In the genomic region with DNA sequence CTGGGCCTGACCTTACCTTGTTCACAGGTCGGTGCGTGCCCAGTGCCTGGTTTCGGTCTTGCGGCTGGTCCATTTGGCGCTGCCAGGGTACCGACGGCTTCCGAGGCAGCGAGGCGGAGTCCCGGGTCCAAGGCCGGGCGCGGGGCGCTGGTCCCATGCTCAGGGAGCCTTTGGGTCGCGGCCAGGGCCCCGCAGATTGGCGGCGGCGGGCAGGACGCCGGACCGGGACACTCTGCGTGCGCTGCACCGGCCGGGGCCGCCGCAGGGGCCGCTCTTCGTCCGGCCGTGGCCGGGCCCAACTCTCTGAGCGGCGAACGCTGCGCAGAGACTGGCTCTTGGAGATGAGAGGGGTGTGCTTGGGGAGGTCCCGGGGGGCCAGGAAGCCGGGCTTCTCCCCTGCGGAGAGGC, we compare ENCODE assay signal across 9 cellular contexts. TPM values are rescaled to one million over a fixed set of nuclear protein-coding genes. Genes with fewer than 3 reads are reported as not detected.
DNase-seq lines count a peak whose midpoint lies in the region; ATAC-seq and TF ChIP-seq lines count a peak whose summit lies in the region.
"Had no signal": no experiment of that assay in that cellular context is flagged by ENCODE, and none has a peak within 500 bp of the region (broad histone marks: within the 10 kb centered on the region; RNA-seq: fewer than 3 reads in every experiment).

No MANE protein-coding gene starts in this region.

- TF ChIP-seq EP300 in upper lobe of left lung (IDR thresholded peaks at IDR 0.05) = no peak

- TF ChIP-seq CTCF in brain (conservative IDR thresholded peaks at IDR 0.05) (no peak), upper lobe of left lung (IDR thresholded peaks at IDR 0.05) (peak in 5 of 6 experiments; percentile 22 to 52 (median 35))

- POLR2A ChIA-PET in HEK293T (lab: Yijun Ruan, JAX) = interaction anchor here (1.7 kb wide), 1 partner anchor 33 kb away, joined by 10 read pairs; a partner anchor contains a TSS

- ATAC-seq in left colon (peak; percentile 21), upper lobe of left lung (ENCODE audit: low FRiP score in 2 of 2) (peak in 1 of 2 donors; percentile 14)

- peak in 1 of 2 donors; percentile 28 for DNase-seq in left colon
- DNase-seq in upper lobe of left lung = peak in 1 of 2 donors; percentile 89
- DNase-seq in HEK293T (ENCODE audit: extremely low spot score) = no peak
- DNase-seq in NCI-H524 (lab: John Stamatoyannopoulos, UW) = no peak
- no peak for DNase-seq in superior temporal gyrus (ENCODE audit: extremely low spot score)
- DNase-seq: OCI-M1 had no signal

- H3K4me3 Mint-ChIP-seq in brain = peak overlapping the region in 4 of 5 experiments; percentile 38 to 74 (median 62)

- H3K27ac ChIP-seq in upper lobe of left lung = peak overlapping the region in 2 of 4 donors; percentile 50 to 61
- H3K27ac ChIP-seq: HL-60 had no signal

- H3K27ac Mint-ChIP-seq in brain = no peak overlapping the region

- peaks cover 0 to 11% (median 8%) of the 10 kb centered on the region in 5 experiments for H3K9me3 Mint-ChIP-seq in brain

- 67 to 76% methylated on average over 8 to 42 of the region's 42 CpGs for WGBS in upper lobe of left lung, 2 donors

- peaks cover 10 to 53% (median 24%) of the 10 kb centered on the region in 4 donors for H3K4me1 ChIP-seq in upper lobe of left lung

- peaks cover 21% of the 10 kb centered on the region for H3K4me1 Mint-ChIP-seq in brain

- peak overlapping the region; percentile 14 to 53 (median 42) for H3K4me3 ChIP-seq in upper lobe of left lung

- H3K36me3 Mint-ChIP-seq in brain = peaks cover 4% of the 10 kb centered on the region

- intact Hi-C loops in left colon (cut with DNase I, micrococcal nuclease) = no loop called here

- H3K27me3 Mint-ChIP-seq in brain = peaks cover 57% of the 10 kb centered on the region

- H3K27me3 ChIP-seq in upper lobe of left lung = peaks cover 0 to 5% (median 0%) of the 10 kb centered on the region in 4 donors

- peaks cover 0 to 12% (median 7%) of the 10 kb centered on the region in 4 donors for H3K36me3 ChIP-seq in upper lobe of left lung

- no peaks in the 10 kb centered on the region for H3K9me3 ChIP-seq in upper lobe of left lung

- CTCF ChIA-PET in HEK293T (lab: Yijun Ruan, JAX) = interaction anchor here (0.6 to 1.3 kb wide), 3 partner anchors 95 to 202 kb away, joined by 3 to 4 read pairs (median 3); no protein-coding TSS in a partner anchor

- TF ChIP-seq POLR2A in upper lobe of left lung (IDR thresholded peaks at IDR 0.05) = no peak

TF ChIP-seq in HEK293T, 16 proteins besides CTCF, POLR2A, EP300 and RAD21:
- no peak for TF ChIP-seq FOXM1 (IDR thresholded peaks at IDR 0.05; ENCODE audit: borderline replicate concordance)
- TF ChIP-seq HDGF (IDR thresholded peaks at IDR 0.05; ENCODE audit: borderline replicate concordance) = no peak
- TF ChIP-seq ZNF384 (IDR thresholded peaks at IDR 0.05) = no peak
- TF ChIP-seq L3MBTL2 (conservative IDR thresholded peaks at IDR 0.05) = no peak
- TF ChIP-seq ELF4 (IDR thresholded peaks at IDR 0.05) = no peak
- TF ChIP-seq, protein P1, sequence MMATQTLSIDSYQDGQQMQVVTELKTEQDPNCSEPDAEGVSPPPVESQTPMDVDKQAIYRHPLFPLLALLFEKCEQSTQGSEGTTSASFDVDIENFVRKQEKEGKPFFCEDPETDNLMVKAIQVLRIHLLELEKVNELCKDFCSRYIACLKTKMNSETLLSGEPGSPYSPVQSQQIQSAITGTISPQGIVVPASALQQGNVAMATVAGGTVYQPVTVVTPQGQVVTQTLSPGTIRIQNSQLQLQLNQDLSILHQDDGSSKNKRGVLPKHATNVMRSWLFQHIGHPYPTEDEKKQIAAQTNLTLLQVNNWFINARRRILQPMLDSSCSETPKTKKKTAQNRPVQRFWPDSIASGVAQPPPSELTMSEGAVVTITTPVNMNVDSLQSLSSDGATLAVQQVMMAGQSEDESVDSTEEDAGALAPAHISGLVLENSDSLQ (IDR thresholded peaks at IDR 0.05) = no peak
- TF ChIP-seq SP1 (IDR thresholded peaks at IDR 0.05) = no peak
- TF ChIP-seq NFRKB (IDR thresholded peaks at IDR 0.05) = no peak
- no peak for TF ChIP-seq TARDBP (IDR thresholded peaks at IDR 0.05)
- no peak for TF ChIP-seq CTBP1 (IDR thresholded peaks at IDR 0.05; ENCODE audit: borderline replicate concordance)
- no peak for TF ChIP-seq LEF1 (IDR thresholded peaks at IDR 0.05; ENCODE audit: borderline replicate concordance)

RNA-seq across cellular contexts. Expression of a gene that starts 3.3 kb away (rescaled TPM):
- polyA plus RNA-seq in brain (ENCODE audit: insufficient read depth, low read depth, low replicate concordance) = 39.5 TPM
- total RNA-seq in left colon (10 to 100 TPM; 24.5 to 24.8 TPM), upper lobe of left lung (100 to 1,000 TPM in 1 of 6 donors, 10 to 100 TPM in 5; 28.7 to 112 (median 40.8) TPM)

RNA-seq across cellular contexts. Expression of a gene that starts 11.2 kb away (rescaled TPM):
- 1.1 TPM for polyA plus RNA-seq in brain (ENCODE audit: insufficient read depth, low read depth, low replicate concordance)
- total RNA-seq in left colon = 1 to 10 TPM; 3.4 to 4.4 TPM
- 10 to 100 TPM in 5 of 6 donors, 1 to 10 TPM in 1; 7.1 to 48.2 (median 16.7) TPM for total RNA-seq in upper lobe of left lung

RNA-seq across cellular contexts. Expression of a gene that starts 26.2 kb away (rescaled TPM):
- not detected for polyA plus RNA-seq in brain (ENCODE audit: insufficient read depth, low read depth, low replicate concordance)
- not detected for total RNA-seq in left colon
- not detected for total RNA-seq in upper lobe of left lung
- total RNA-seq: mononuclear cell had no signal

RNA-seq across cellular contexts. Expression of a gene that starts 34.3 kb away (rescaled TPM):
- 71.8 TPM for polyA plus RNA-seq in brain (ENCODE audit: insufficient read depth, low read depth, low replicate concordance)
- total RNA-seq in left colon = 10 to 100 TPM; 63.4 to 75.1 TPM
- total RNA-seq in upper lobe of left lung = 100 to 1,000 TPM in 2 of 6 donors, 10 to 100 TPM in 4; 79.8 to 476 (median 91.2) TPM

RNA-seq across cellular contexts. Expression of a gene that starts 55.2 kb away (rescaled TPM):
- polyA plus RNA-seq in brain (ENCODE audit: insufficient read depth, low read depth, low replicate concordance) = not detected
- total RNA-seq in left colon (not detected), upper lobe of left lung (1 to 10 TPM in 1 of 6 donors, under 1 TPM in 4, not detected in 1; 0.11 to 3.1 (median 0.20) TPM)

Comparison
In these comparisons a context has a peak if more than half of its experiments do, and no peak if none do; other contexts are left out.
1. CTCF ChIP-seq: peak in upper lobe of left lung (5 of 6); none in brain (0 of 2).